In the genomic region with DNA sequence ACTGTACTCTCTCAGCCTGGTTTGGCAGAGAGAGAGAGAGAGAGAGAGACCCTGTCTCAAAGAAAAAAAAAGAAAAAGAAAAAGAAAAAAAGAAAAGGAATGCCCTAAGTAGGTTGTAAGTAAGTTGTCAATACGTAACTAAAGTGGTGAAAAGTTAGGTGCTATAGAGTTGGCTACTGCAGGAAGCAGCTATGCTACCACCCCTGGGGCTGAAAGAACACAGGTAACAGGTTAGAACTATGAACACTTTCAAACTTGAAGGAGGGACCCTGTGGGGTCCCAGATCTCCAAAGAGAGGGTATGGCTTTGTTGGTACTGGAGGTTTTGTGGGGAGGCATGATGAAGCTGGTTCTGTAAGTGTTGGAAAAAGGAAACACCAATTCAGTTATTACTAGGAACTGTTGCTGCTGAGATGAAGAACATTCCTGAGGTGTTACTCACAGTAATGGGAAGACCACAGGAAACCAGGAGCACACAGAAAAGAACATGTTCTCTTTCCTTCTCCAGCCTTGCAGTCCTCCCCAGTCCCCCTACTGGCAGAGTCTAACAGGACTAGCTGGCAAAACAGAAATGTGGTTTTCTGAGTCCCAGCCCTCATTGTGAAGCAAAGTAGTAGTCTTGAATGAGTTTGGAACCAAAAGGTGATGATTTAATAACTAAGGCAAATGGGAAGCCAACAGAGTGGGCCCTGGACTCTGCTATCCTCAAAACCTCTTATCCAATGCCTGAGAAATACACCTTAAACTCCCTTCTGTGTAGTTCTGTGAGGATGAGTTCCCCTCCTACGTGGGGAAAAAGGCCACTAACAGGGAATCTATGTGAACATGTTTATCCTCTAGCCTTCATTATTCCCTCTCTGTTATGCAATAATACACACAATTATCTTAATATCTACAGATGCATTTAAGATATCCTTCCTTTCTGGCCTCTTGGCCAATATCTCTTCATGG, we compare ENCODE assay signal across 10 cellular contexts.
DNase-seq lines count a peak whose midpoint lies in the region; TF ChIP-seq lines count a peak whose summit lies in the region.
"Had no signal": no experiment of that assay in that cellular context is flagged by ENCODE, and none has a peak within 500 bp of the region (broad histone marks: within the 10 kb centered on the region; RNA-seq: fewer than 3 reads in every experiment).

No MANE protein-coding gene starts in this region.

- TF ChIP-seq CTCF in astrocyte of the spinal cord (IDR thresholded peaks at IDR 0.05; ENCODE audit: low read depth, low read length), result peak; percentile 89

- no peak overlapping the region for H4K5ac ChIP-seq in mesendoderm (ENCODE audit: low read length)

- H3K79me2 ChIP-seq in mesendoderm (ENCODE audit: control insufficient read depth, insufficient read depth, low read length), result no peaks in the 10 kb centered on the region

- no peaks in the 10 kb centered on the region for H3K27me3 ChIP-seq in HUES48 (ENCODE audit: control insufficient read depth, insufficient read depth, low read length)
- H3K27me3 ChIP-seq in mesendoderm (ENCODE audit: insufficient read depth, low read length, poor library complexity), result no peaks in the 10 kb centered on the region

- H3K79me1 ChIP-seq in mesendoderm (ENCODE audit: low read length), result no peaks in the 10 kb centered on the region

- no peak overlapping the region for H3K56ac ChIP-seq in mesendoderm (ENCODE audit: low read length)

- no peak overlapping the region for H2BK5ac ChIP-seq in mesendoderm (ENCODE audit: low read length)

- H3K9ac ChIP-seq in HUES48 (ENCODE audit: low read depth, low read length), result no peak overlapping the region
- no peak overlapping the region for H3K9ac ChIP-seq in mesendoderm (ENCODE audit: low read length)

- peak overlapping the region; percentile 96 for H2BK15ac ChIP-seq in mesendoderm (replicated peaks; ENCODE audit: low read depth)

- no peak overlapping the region for H3K23ac ChIP-seq in mesendoderm (ENCODE audit: low read length)

- H4K8ac ChIP-seq in mesendoderm (ENCODE audit: low read depth, low read length), result no peak overlapping the region

- no peaks in the 10 kb centered on the region for H3K9me3 ChIP-seq in HUES48 (ENCODE audit: control insufficient read depth, insufficient read depth, low read length)

- peak overlapping the region; percentile 55 for H3K4ac ChIP-seq in mesendoderm (ENCODE audit: low read depth, low read length)

- no peak overlapping the region for H3K4me3 ChIP-seq in HUES48 (ENCODE audit: low read depth, low read length)
- no peak overlapping the region for H3K4me3 ChIP-seq in astrocyte of the spinal cord (ENCODE audit: low read depth, low read length)
- no peak overlapping the region for H3K4me3 ChIP-seq in mesendoderm (ENCODE audit: low read length)

- no peak overlapping the region for H2BK120ac ChIP-seq in mesendoderm (ENCODE audit: low read depth, low read length)

- in situ Hi-C loops in astrocyte of the spinal cord (cut with HindIII; ENCODE audit: low sequenced_read_pairs) (no loop called here), G401 (cut with HindIII; ENCODE audit: low sequenced_read_pairs) (no loop called here)

- DNase-seq in D341Med (ENCODE audit: low spot score) (peak; percentile 27), astrocyte of the spinal cord (ENCODE audit: low read depth, low spot score) (peak; percentile 95), mesendoderm (peak; percentile 94), G401 (ENCODE audit: low spot score) (no peak)
- no peak for DNase-seq in central memory CD4-positive, alpha-beta T cell
- DNase-seq in activated naive CD4-positive, alpha-beta T cell (lab: John Stamatoyannopoulos, UW), result no peak
- no peak for DNase-seq in activated CD4-positive, alpha-beta T cell treated with anti-CD3 and anti-CD28 coated beads for 1 hour
- DNase-seq: stimulated activated naive CD4-positive, alpha-beta T cell treated with Interleukin-2 at 50 U/mL for 16 hours; T-helper 1 cell had no signal

- H3K4me2 ChIP-seq in mesendoderm (ENCODE audit: low read length), result no peak overlapping the region

- WGBS in mesendoderm (ENCODE audit: extremely low coverage, insufficient coverage, low lambda C conversion rate), result no CpG with 5 or more reads among the region's 2 CpGs

- H3K27ac ChIP-seq in HUES48 (ENCODE audit: low read depth, low read length), result peak overlapping the region; percentile 16
- peak overlapping the region; percentile 26 for H3K27ac ChIP-seq in mesendoderm (ENCODE audit: low read depth, low read length)

- no peak overlapping the region for H2AK5ac ChIP-seq in mesendoderm (ENCODE audit: low read length)

- H3K36me3 ChIP-seq in HUES48 (ENCODE audit: control insufficient read depth, insufficient read depth, low read length) (no peaks in the 10 kb centered on the region), mesendoderm (ENCODE audit: control insufficient read depth, insufficient read depth, low read length) (no peaks in the 10 kb centered on the region)

- no peaks in the 10 kb centered on the region for H3K4me1 ChIP-seq in HUES48 (ENCODE audit: control insufficient read depth, insufficient read depth, low read length)
- H3K4me1 ChIP-seq in mesendoderm (ENCODE audit: control insufficient read depth, low read depth, low read length), result peaks cover 3% of the 10 kb centered on the region

- H3K18ac ChIP-seq in mesendoderm (ENCODE audit: low read length), result no peak overlapping the region

Comparison
In these comparisons a context has a peak if more than half of its experiments do, and no peak if none do; other contexts are left out.
1. DNase-seq: peak in D341Med (single experiment), astrocyte of the spinal cord (single experiment) and mesendoderm (single experiment); none in central memory CD4-positive, alpha-beta T cell (single experiment), activated naive CD4-positive, alpha-beta T cell (0 of 4), activated CD4-positive, alpha-beta T cell treated with anti-CD3 and anti-CD28 coated beads for 1 hour (single experiment) and G401 (single experiment).